In the genomic region with DNA sequence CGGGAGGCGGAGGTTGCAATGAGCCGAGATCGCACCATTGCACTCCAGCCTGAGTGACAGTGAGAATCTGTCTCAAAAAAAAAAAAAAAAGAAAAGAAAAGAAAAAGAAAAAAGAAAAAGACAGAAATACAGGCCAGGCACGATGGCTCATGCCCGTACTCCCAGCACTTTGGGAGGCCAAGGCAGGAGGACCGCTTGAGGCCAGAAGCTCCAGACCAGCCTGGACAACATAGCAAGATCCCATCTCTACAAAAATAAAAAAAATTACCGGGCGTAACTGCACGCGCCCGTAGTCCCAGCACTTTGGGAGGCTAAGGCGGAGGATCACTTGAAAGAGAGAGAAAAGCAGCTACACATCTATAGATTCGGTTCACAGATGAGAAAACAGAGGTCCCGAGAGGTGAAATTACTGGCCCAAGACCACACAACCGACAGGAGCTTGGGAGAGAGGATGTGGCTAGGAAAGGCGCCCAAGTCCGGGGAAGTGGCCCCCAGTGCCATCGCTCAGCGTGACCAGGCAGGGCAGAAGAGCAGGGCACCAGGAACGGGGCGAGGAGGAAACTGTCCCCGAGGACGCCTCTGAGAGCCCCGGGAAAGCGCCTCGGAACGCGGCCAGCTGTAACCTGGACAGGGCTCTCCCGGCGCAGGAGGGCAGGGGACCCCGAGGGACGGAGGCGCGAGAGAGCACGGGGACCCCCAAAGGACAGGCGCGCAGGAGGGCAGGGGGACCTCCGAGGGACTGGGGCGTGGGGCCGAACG, we compare ENCODE assay signal across 1 cellular context.
TF ChIP-seq lines count a peak whose summit lies in the region.

No MANE protein-coding gene starts in this region.

TF ChIP-seq in HepG2, 621 proteins besides CTCF, POLR2A, EP300 and RAD21 (continued from another document):
- TF ChIP-seq, protein P1, sequence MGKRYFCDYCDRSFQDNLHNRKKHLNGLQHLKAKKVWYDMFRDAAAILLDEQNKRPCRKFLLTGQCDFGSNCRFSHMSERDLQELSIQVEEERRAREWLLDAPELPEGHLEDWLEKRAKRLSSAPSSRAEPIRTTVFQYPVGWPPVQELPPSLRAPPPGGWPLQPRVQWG (CRISPR knock-in tag; IDR thresholded peaks at IDR 0.05; ENCODE audit: borderline replicate concordance, low read depth): no peak
- TF ChIP-seq ETV6 (CRISPR knock-in tag; conservative IDR thresholded peaks at IDR 0.05): no peak
- no peak for TF ChIP-seq POGK (CRISPR knock-in tag; conservative IDR thresholded peaks at IDR 0.05)
- TF ChIP-seq KDM5A (IDR thresholded peaks at IDR 0.05; ENCODE audit: borderline replicate concordance, low read length): peak; percentile 66
- no peak for TF ChIP-seq ZNF652 (CRISPR knock-in tag; IDR thresholded peaks at IDR 0.05; ENCODE audit: borderline replicate concordance, low read depth)
- TF ChIP-seq ZFX (CRISPR knock-in tag; IDR thresholded peaks at IDR 0.05; ENCODE audit: low read depth): no peak
- no peak for TF ChIP-seq DMAP1 (CRISPR knock-in tag; IDR thresholded peaks at IDR 0.05)
- TF ChIP-seq AKAP8 (CRISPR knock-in tag; IDR thresholded peaks at IDR 0.05): no peak
- TF ChIP-seq ZNF121 (CRISPR knock-in tag; IDR thresholded peaks at IDR 0.05): peak; percentile 98
- no peak for TF ChIP-seq ZNF564 (CRISPR knock-in tag; IDR thresholded peaks at IDR 0.05)
- no peak for TF ChIP-seq FLYWCH1 (CRISPR knock-in tag; IDR thresholded peaks at IDR 0.05)
- TF ChIP-seq ZSCAN25 (CRISPR knock-in tag; IDR thresholded peaks at IDR 0.05): no peak
- 0 out of 2 replicates have a peak, but pooled peaks have one; percentile 69 for TF ChIP-seq ZFP90 (CRISPR knock-in tag; IDR thresholded peaks at IDR 0.05; ENCODE audit: borderline replicate concordance)
